24 cellular contexts compared by ENCODE assay signal in the genomic region with DNA sequence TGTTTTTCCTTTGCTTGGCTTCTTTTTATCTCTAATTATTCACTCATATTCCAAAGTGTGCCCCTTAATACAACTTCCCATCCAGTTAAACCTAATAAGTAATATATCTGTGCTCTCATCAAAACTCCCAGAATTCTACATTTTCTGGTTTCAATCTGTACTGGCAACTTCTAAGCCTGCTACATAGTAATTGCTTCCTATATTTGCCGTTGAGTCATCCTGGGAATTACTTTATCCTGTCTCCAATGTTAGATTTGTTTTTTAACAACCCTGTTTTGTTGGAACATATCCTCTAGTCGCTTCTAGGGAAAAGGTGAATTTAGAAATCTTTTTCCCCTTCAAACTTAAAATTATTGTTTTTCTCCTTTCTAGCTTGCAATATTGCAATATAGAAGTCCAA.
DNase-seq lines count a peak whose midpoint lies in the region; ATAC-seq, FAIRE-seq and TF ChIP-seq lines count a peak whose summit lies in the region.
"Had no signal": no experiment of that assay in that cellular context is flagged by ENCODE, and none has a peak within 500 bp of the region (broad histone marks: within the 10 kb centered on the region; RNA-seq: fewer than 3 reads in every experiment).

No MANE protein-coding gene starts in this region.

- H3K27ac ChIP-seq in ACC112 (ENCODE audit: low read depth, low read length) (no peak overlapping the region), PC-3 (ENCODE audit: low read length) (peak overlapping the region; percentile 16), endothelial cell of umbilical vein (ENCODE audit: insufficient read depth, low read depth, low read length) (no peak overlapping the region)
- H3K27ac ChIP-seq: BLaER1 treated with 17β-estradiol and CSF1 and Interleukin-3, amounts not matched to agents 10 nM and 100 nM; HL-60 had no signal

- 0 out of 2 replicates have a peak, but pooled peaks cover 5% of the 10 kb centered on the region for H3K9me3 ChIP-seq in PC-3 (ENCODE audit: low read length)
- no peaks in the 10 kb centered on the region for H3K9me3 ChIP-seq in endothelial cell of umbilical vein (replicated peaks; ENCODE audit: control insufficient read depth, insufficient read depth, low read length)
- H3K9me3 ChIP-seq: BLaER1 treated with 17β-estradiol and CSF1 and Interleukin-3, amounts not matched to agents 10 nM and 100 nM; MG63 had no signal

- intact Hi-C loops in PC-3 (cut with micrococcal nuclease): loop anchor here (5.0 to 10.0 kb wide), 7 partner anchors 61 to 771 kb away; a partner anchor contains a TSS
- intact Hi-C loops in endothelial cell of umbilical vein (cut with micrococcal nuclease): loop anchor here (5.0 to 10.0 kb wide), 2 partner anchors 269 to 736 kb away; a partner anchor contains a TSS
- intact Hi-C loops in posterior cingulate gyrus (cut with DNase I): loop anchor here (5.0 kb wide), 1 partner anchor 931 kb away; no protein-coding TSS in a partner anchor

- H3K4me3 ChIP-seq in ACC112 (ENCODE audit: low read depth, low read length) (no peak overlapping the region), PC-3 (ENCODE audit: low read length) (no peak overlapping the region), endothelial cell of umbilical vein (replicated peaks in 1 of 3; ENCODE audit: insufficient read depth in 1 of 3, low read depth in 1 of 3, low read length in 3 of 3) (no peak overlapping the region)
- H3K4me3 ChIP-seq: BLaER1 treated with 17β-estradiol and CSF1 and Interleukin-3, amounts not matched to agents 10 nM and 100 nM; MG63 had no signal

- H3K9me2 ChIP-seq in PC-3 (replicated peaks; ENCODE audit: low read length): no peaks in the 10 kb centered on the region

- TF ChIP-seq CTCF in PC-3 (conservative IDR thresholded peaks at IDR 0.05; ENCODE audit: low read depth, low read length): no peak
- no peak for TF ChIP-seq CTCF in endothelial cell of umbilical vein (IDR thresholded peaks at IDR 0.05; ENCODE audit: extremely low read depth in 1 of 2, insufficient read depth in 1 of 2, low read depth in 1 of 2, low read length in 2 of 2)

- H2AFZ ChIP-seq in ACC112 (ENCODE audit: low read length, unreplicated experiment) (peak overlapping the region; percentile 28), PC-3 (ENCODE audit: low read length) (no peak overlapping the region), endothelial cell of umbilical vein (ENCODE audit: low read depth, low read length) (no peak overlapping the region)

- ATAC-seq in PC-3 (peak; percentile 53), HG03095 (IDR thresholded peaks at IDR 0.05; ENCODE audit: unreplicated experiment) (no peak)

- no peaks in the 10 kb centered on the region for H3K9me1 ChIP-seq in endothelial cell of umbilical vein (replicated peaks; ENCODE audit: control insufficient read depth, extremely low read depth, insufficient read depth, low read length)

- H3K27me3 ChIP-seq in ACC112 (ENCODE audit: insufficient read depth, low read length) (no peaks in the 10 kb centered on the region), PC-3 (ENCODE audit: low read length) (no peaks in the 10 kb centered on the region), endothelial cell of umbilical vein (ENCODE audit: control insufficient read depth in 2 of 2, insufficient read depth in 2 of 2, low read length in 2 of 2) (no peaks in the 10 kb centered on the region)
- H3K27me3 ChIP-seq: BLaER1 treated with 17β-estradiol and CSF1 and Interleukin-3, amounts not matched to agents 10 nM and 100 nM; MG63 had no signal

- no peak for TF ChIP-seq POLR2A in endothelial cell of umbilical vein (IDR thresholded peaks at IDR 0.05; ENCODE audit: low read depth, low read length)

- H3K79me2 ChIP-seq in ACC112 (ENCODE audit: control insufficient read depth, insufficient read depth, low read length, unreplicated experiment): no peaks in the 10 kb centered on the region
- no peaks in the 10 kb centered on the region for H3K79me2 ChIP-seq in PC-3 (ENCODE audit: low read length)
- no peaks in the 10 kb centered on the region for H3K79me2 ChIP-seq in endothelial cell of umbilical vein (ENCODE audit: control insufficient read depth, insufficient read depth, low read length)

- peaks cover 22% of the 10 kb centered on the region for H3K4me1 ChIP-seq in ACC112 (ENCODE audit: control insufficient read depth, insufficient read depth, low read length, unreplicated experiment)
- peaks cover 34% of the 10 kb centered on the region for H3K4me1 ChIP-seq in PC-3 (ENCODE audit: insufficient read depth, low read length)
- H3K4me1 ChIP-seq in endothelial cell of umbilical vein (ENCODE audit: control insufficient read depth, extremely low read depth, insufficient read depth, low read length): peaks cover 6% of the 10 kb centered on the region
- H3K4me1 ChIP-seq: BLaER1 treated with 17β-estradiol and CSF1 and Interleukin-3, amounts not matched to agents 10 nM and 100 nM had no signal

- dilution Hi-C loops in endothelial cell of umbilical vein (cut with MboI; ENCODE audit: extremely low pct_ligation_motif_present, low sequenced_read_pairs): no loop called here

- H3K36me3 ChIP-seq in ACC112 (ENCODE audit: insufficient read depth, low read length) (no peaks in the 10 kb centered on the region), PC-3 (ENCODE audit: low read depth, low read length) (no peaks in the 10 kb centered on the region; the same call in 1 of the 2 replicates), endothelial cell of umbilical vein (ENCODE audit: control insufficient read depth in 2 of 2, extremely low read depth in 1 of 2, insufficient read depth in 2 of 2, low read length in 2 of 2) (no peaks in the 10 kb centered on the region)
- H3K36me3 ChIP-seq: BLaER1 treated with 17β-estradiol and CSF1 and Interleukin-3, amounts not matched to agents 10 nM and 100 nM; MG63 had no signal

- POLR2A ChIA-PET in PC-3 (lab: Charles Lee; ENCODE audit: unreplicated experiment): no interaction called here
- POLR2A ChIA-PET in endothelial cell of umbilical vein (lab: Charles Lee): no interaction called here

- H3K9ac ChIP-seq in PC-3 (ENCODE audit: low read length) (no peak overlapping the region; the same call in 1 of the 2 replicates), endothelial cell of umbilical vein (replicated peaks; ENCODE audit: extremely low read depth, insufficient read depth, low read length) (no peak overlapping the region)
- H3K9ac ChIP-seq: BLaER1 treated with 17β-estradiol and CSF1 and Interleukin-3, amounts not matched to agents 10 nM and 100 nM had no signal

- H3F3A ChIP-seq in PC-3 (ENCODE audit: low read length, unreplicated experiment): no peaks in the 10 kb centered on the region

- DNase-seq in PC-3 (peak; percentile 67), endothelial cell of umbilical vein (ENCODE audit: low read depth, low spot score) (peak; percentile 15), renal cortical epithelial cell (ENCODE audit: low read depth) (peak; percentile 22), posterior cingulate gyrus (no peak), NCI-H774 (lab: John Stamatoyannopoulos, UW) (no peak)
- DNase-seq: CD8-positive, alpha-beta memory T cell; DMS79; Kasumi-1; MG63; NCI-H1092 treated with DMSO at 0.1 percent for 48 hours; NCI-H2081; NCI-H2171 treated with DMSO at 0.1 percent for 48 hours; NCI-H446 treated with DMSO at 0.1 percent for 48 hours; NCI-H69; RPMI8226; SHP77 treated with DMSO at 0.1 percent for 48 hours had no signal

- H3K4me2 ChIP-seq in PC-3 (ENCODE audit: low read length) (no peak overlapping the region), endothelial cell of umbilical vein (ENCODE audit: insufficient read depth, low read length) (no peak overlapping the region)
- H3K4me2 ChIP-seq: BLaER1 treated with 17β-estradiol and CSF1 and Interleukin-3, amounts not matched to agents 10 nM and 100 nM had no signal

- H4K20me1 ChIP-seq in PC-3 (ENCODE audit: low read length) (no peaks in the 10 kb centered on the region), endothelial cell of umbilical vein (replicated peaks; ENCODE audit: control insufficient read depth, extremely low read depth, insufficient read depth, low read length) (no peaks in the 10 kb centered on the region)
- H4K20me1 ChIP-seq: BLaER1 treated with 17β-estradiol and CSF1 and Interleukin-3, amounts not matched to agents 10 nM and 100 nM had no signal

- CTCF ChIA-PET in PC-3 (lab: Charles Lee): no interaction called here
- CTCF ChIA-PET in endothelial cell of umbilical vein (lab: Charles Lee): interaction anchor here (1.5 kb wide), 1 partner anchor 16 kb away, joined by 3 read pairs; no protein-coding TSS in a partner anchor

- no peak for FAIRE-seq in endothelial cell of umbilical vein (lab: Jason Lieb, UNC)
- FAIRE-seq: GM12892, GM18507, H1, HTR-8/SVneo had no signal

- no TSS peak for BruUV-seq in PC-3 (replicated peaks; lab: Mats Ljungman, UMichigan)
- BruUV-seq in endothelial cell of umbilical vein (replicated peaks; lab: Mats Ljungman, UMichigan): no TSS peak

TF ChIP-seq in endothelial cell of umbilical vein, 7 proteins besides CTCF, POLR2A, EP300 and RAD21:
- TF ChIP-seq JUN (IDR thresholded peaks at IDR 0.05; ENCODE audit: borderline replicate concordance, insufficient read depth, insufficient read length, low read depth) (no peak), FOS (IDR thresholded peaks at IDR 0.05; ENCODE audit: borderline replicate concordance, insufficient read depth, low read length) (peak; percentile 22)

Comparison
In these comparisons a context has a peak if more than half of its experiments do, and no peak if none do; other contexts are left out.
1. DNase-seq: peak in PC-3 (single experiment), endothelial cell of umbilical vein (single experiment) and renal cortical epithelial cell (single experiment); none in posterior cingulate gyrus (0 of 10) and NCI-H774 (single experiment).